24 cellular contexts compared by ENCODE assay signal in the genomic region with DNA sequence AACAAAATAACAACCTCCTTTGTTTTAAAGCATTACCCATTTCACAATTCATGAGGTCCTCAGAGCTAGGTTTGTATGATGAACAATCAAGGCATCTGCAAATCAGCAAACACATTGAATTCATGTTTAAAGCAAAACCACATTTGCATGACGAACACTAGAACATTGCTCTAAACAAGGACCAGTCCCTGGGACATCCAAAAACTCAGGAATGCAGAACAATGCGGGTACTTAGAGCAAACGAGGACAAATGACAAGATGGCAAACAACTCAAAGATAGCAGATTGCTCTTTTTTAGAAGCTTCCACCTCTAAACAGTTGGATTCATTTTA. TPM values are rescaled to one million over a fixed set of nuclear protein-coding genes. Genes with fewer than 3 reads are reported as not detected.
DNase-seq lines count a peak whose midpoint lies in the region; ATAC-seq and TF ChIP-seq lines count a peak whose summit lies in the region.
"Had no signal": no experiment of that assay in that cellular context is flagged by ENCODE, and none has a peak within 500 bp of the region (broad histone marks: within the 10 kb centered on the region; RNA-seq: fewer than 3 reads in every experiment).

No MANE protein-coding gene starts in this region.

- ATAC-seq in upper lobe of left lung (ENCODE audit: low FRiP score in 2 of 2) = no peak
- ATAC-seq: A549; activated CD4-positive, CD25-positive, alpha-beta regulatory T cell treated with anti-CD3 and anti-CD28 coated beads, Interleukin-2, amount 50 U/mL, for 24 hours; activated T-cell treated with anti-CD3 and anti-CD28 coated beads, Interleukin-2, amount 50 U/mL, for 72 hours; naive thymus-derived CD4-positive, alpha-beta T cell; right lobe of liver; stimulated activated memory B cell treated with anti-CD40 and anti-IgM and Interleukin-4, amounts not matched to agents 10 μg/mL and 1 μg/mL and 100 μg/mL, for 72 hours had no signal

- no peak for TF ChIP-seq EP300 in upper lobe of left lung (IDR thresholded peaks at IDR 0.05)

- peak overlapping the region; percentile 22 for H2AFZ ChIP-seq in parathyroid adenoma

- TF ChIP-seq CTCF in AG09309 (IDR thresholded peaks at IDR 0.05; ENCODE audit: control insufficient read depth, insufficient read depth, low read depth, low read length, missing control alignments) (no peak), parathyroid adenoma (IDR thresholded peaks at IDR 0.05) (no peak), upper lobe of left lung (IDR thresholded peaks at IDR 0.05) (no peak)

- DNase-seq in AG09309 (ENCODE audit: low read depth) (peak; percentile 47), M059J (ENCODE audit: low read depth) (peak; percentile 23), epithelial cell of prostate (ENCODE audit: low read depth, low spot score) (no peak), SKM-1 (lab: John Stamatoyannopoulos, UW; ENCODE audit: unreplicated experiment) (no peak), upper lobe of left lung (no peak), globus pallidus (ENCODE audit: low spot score) (no peak)
- no peak for DNase-seq in activated effector memory CD4-positive, alpha-beta T cell treated with Interleukin-2 at 50 U/mL for 16 hours
- DNase-seq: activated naive CD8-positive, alpha-beta T cell treated with anti-CD3 and anti-CD28 coated beads, Interleukin-2, amount 10 ng/mL, durations not matched to agents 7 days and 5 days; activated T-cell treated with anti-CD3 and anti-CD28 coated beads, Interleukin-2, amount 50 U/mL, for 72 hours; CD4-positive, alpha-beta T cell; erythroblast; kidney; naive thymus-derived CD4-positive, alpha-beta T cell; NCI-H1048; NCI-H2081; NCI-H510A; right lobe of liver; SK-N-SH; T-helper 9 cell had no signal

- TF ChIP-seq POLR2A in upper lobe of left lung (IDR thresholded peaks at IDR 0.05) = no peak

- no peaks in the 10 kb centered on the region for H3K79me2 ChIP-seq in parathyroid adenoma

- 50 to 70% methylated on average over 3 of the region's 3 CpGs for WGBS in upper lobe of left lung, 2 donors

- H3K4me1 ChIP-seq in parathyroid adenoma (peaks cover 25% of the 10 kb centered on the region), upper lobe of left lung (peaks cover 0 to 10% (median 1%) of the 10 kb centered on the region in 4 donors)
- H3K4me1 ChIP-seq: A549, right lobe of liver had no signal

- H3K4me2 ChIP-seq in parathyroid adenoma (ENCODE audit: low read length) = no peak overlapping the region
- H3K4me2 ChIP-seq: A549, SK-N-SH had no signal

- H3K9me3 ChIP-seq in parathyroid adenoma (ENCODE audit: control insufficient read depth, low read length) = no peaks in the 10 kb centered on the region
- no peaks in the 10 kb centered on the region for H3K9me3 ChIP-seq in upper lobe of left lung
- H3K9me3 ChIP-seq: A549, right lobe of liver, SK-N-SH had no signal

- no peak overlapping the region for H3K4me3 ChIP-seq in AG09309 (ENCODE audit: control insufficient read depth, low read depth, low read length)
- no peak overlapping the region for H3K4me3 ChIP-seq in parathyroid adenoma (ENCODE audit: low read depth, low read length)
- H3K4me3 ChIP-seq in upper lobe of left lung = no peak overlapping the region
- H3K4me3 ChIP-seq: A549, right lobe of liver, tibial nerve had no signal

- no peak overlapping the region for H3K9ac ChIP-seq in parathyroid adenoma
- H3K9ac ChIP-seq: SK-N-SH had no signal

- H3K36me3 ChIP-seq in parathyroid adenoma (ENCODE audit: control insufficient read depth, insufficient read depth, low read length) = no peaks in the 10 kb centered on the region
- H3K36me3 ChIP-seq in upper lobe of left lung = no peaks in the 10 kb centered on the region
- H3K36me3 ChIP-seq: right lobe of liver, tibial nerve had no signal

- no peaks in the 10 kb centered on the region for H3K27me3 ChIP-seq in parathyroid adenoma (ENCODE audit: control insufficient read depth, insufficient read depth, low read length)
- no peaks in the 10 kb centered on the region for H3K27me3 ChIP-seq in upper lobe of left lung
- H3K27me3 ChIP-seq: right lobe of liver, tibial nerve had no signal

- H3K27ac ChIP-seq in epithelial cell of prostate (peak overlapping the region; percentile 73), parathyroid adenoma (peak overlapping the region; percentile 82), upper lobe of left lung (no peak overlapping the region)
- H3K27ac ChIP-seq: A549, right lobe of liver had no signal

RNA-seq across cellular contexts. Expression of gene RALBP1, which starts 45.7 kb away (rescaled TPM):
- 45.8 and 64.0 TPM in 2 replicates for total RNA-seq in M059J (2014; rRNA removed; shearing (Covaris generic))
- total RNA-seq in upper lobe of left lung = 10 to 100 TPM; 39.8 to 82.6 (median 57.6) TPM

Comparison
In these comparisons a context has a peak if more than half of its experiments do, and no peak if none do; other contexts are left out.
1. DNase-seq: peak in AG09309 (single experiment) and M059J (single experiment); none in epithelial cell of prostate (single experiment), SKM-1 (single experiment), activated effector memory CD4-positive, alpha-beta T cell treated with Interleukin-2 at 50 U/mL for 16 hours (single experiment), upper lobe of left lung (0 of 2) and globus pallidus (single experiment).
2. H3K27ac ChIP-seq: peak in epithelial cell of prostate (single experiment) and parathyroid adenoma (single experiment); none in upper lobe of left lung (0 of 4).